10 cellular contexts compared by ENCODE assay signal in genomic region chr1:207748737-207749528, GRCh38. TPM values are rescaled to one million over a fixed set of nuclear protein-coding genes. Genes with fewer than 3 reads are reported as not detected.
DNase-seq lines count a peak whose midpoint lies in the region; TF ChIP-seq lines count a peak whose summit lies in the region.
"Had no signal": no experiment of that assay in that cellular context is flagged by ENCODE, and none has a peak within 500 bp of the region (broad histone marks: within the 10 kb centered on the region; RNA-seq: fewer than 3 reads in every experiment).

No MANE protein-coding gene starts in this region.

- no peaks in the 10 kb centered on the region for H3K36me3 ChIP-seq in thyroid gland

- peak; percentile 74 for DNase-seq in DMS79 treated with DMSO at 0.1 percent for 48 hours (lab: John Stamatoyannopoulos, UW)
- DNase-seq in M059J (ENCODE audit: low read depth): peak; percentile 50
- DNase-seq in NOMO-1 treated with dmso at 0.1 percent for 144 hours (lab: John Stamatoyannopoulos, UW; ENCODE audit: unreplicated experiment): peak; percentile 16
- DNase-seq in kidney tubule cell (ENCODE audit: low spot score): peak; percentile 64
- no peak for DNase-seq in NCI-H2171 (lab: John Stamatoyannopoulos, UW)
- DNase-seq in thyroid gland: no peak
- DNase-seq in NCI-H2227 treated with DMSO at 0.1 percent for 48 hours (lab: John Stamatoyannopoulos, UW): no peak
- DNase-seq: activated gamma-delta T cell, dermis blood vessel endothelial cell, hypothalamus had no signal

- no peak for TF ChIP-seq CTCF in thyroid gland (IDR thresholded peaks at IDR 0.05)

- no peak overlapping the region for H3K27ac ChIP-seq in thyroid gland

- intact Hi-C loops in thyroid gland (cut with DNase I): no loop called here

- WGBS in thyroid gland, 2 donors: 68 to 70% methylated on average over 2 of the region's 2 CpGs

- H3K27me3 ChIP-seq in thyroid gland: no peaks in the 10 kb centered on the region

- H3K4me3 ChIP-seq in thyroid gland (replicated peaks in 1 of 3): no peak overlapping the region

- H3K4me1 ChIP-seq in thyroid gland: peaks cover 16 to 29% of the 10 kb centered on the region in 2 donors

- no peaks in the 10 kb centered on the region for H3K9me3 ChIP-seq in thyroid gland

- no peak for TF ChIP-seq POLR2A in thyroid gland (IDR thresholded peaks at IDR 0.05)

RNA-seq across cellular contexts. Expression of gene CD46, which starts 2.9 kb away (rescaled TPM):
- total RNA-seq in M059J (2014; rRNA removed; shearing (Covaris generic)): 84.3 and 114 TPM in 2 replicates
- 100 to 1,000 TPM; 135 to 275 (median 180) TPM for total RNA-seq in thyroid gland

Comparison
In these comparisons a context has a peak if more than half of its experiments do, and no peak if none do; other contexts are left out.
1. DNase-seq: peak in DMS79 treated with DMSO at 0.1 percent for 48 hours (single experiment), M059J (single experiment), NOMO-1 treated with dmso at 0.1 percent for 144 hours (single experiment) and kidney tubule cell (single experiment); none in NCI-H2171 (single experiment), thyroid gland (0 of 2) and NCI-H2227 treated with DMSO at 0.1 percent for 48 hours (single experiment).